In genomic region chr19:42303101-42303464, GRCh38 we compare ENCODE assay signal across 9 cellular contexts. TPM values are rescaled to one million over a fixed set of nuclear protein-coding genes. Genes with fewer than 3 reads are reported as not detected.
DNase-seq lines count a peak whose midpoint lies in the region; ATAC-seq and TF ChIP-seq lines count a peak whose summit lies in the region.
"Had no signal": no experiment of that assay in that cellular context is flagged by ENCODE, and none has a peak within 500 bp of the region (broad histone marks: within the 10 kb centered on the region; RNA-seq: fewer than 3 reads in every experiment).

No MANE protein-coding gene starts in this region.

- in situ Hi-C loops in HAP-1 (cut with MboI; ENCODE audit: low sequenced_read_pairs), result loop anchor here (10.0 kb wide), 1 partner anchor 168 kb away; the partner anchor contains the start of gene POU2F2

- H3K36me3 ChIP-seq in lower lobe of right lung, result no peaks in the 10 kb centered on the region
- no peaks in the 10 kb centered on the region for H3K36me3 ChIP-seq in vagina
- 0 out of 2 replicates have a peak, but pooled peaks cover 6% of the 10 kb centered on the region for H3K36me3 ChIP-seq in HAP-1 (replicated peaks)
- H3K36me3 ChIP-seq: pancreas had no signal

- H3K9me3 ChIP-seq in lower lobe of right lung (no peaks in the 10 kb centered on the region), vagina (no peaks in the 10 kb centered on the region), HAP-1 (no peaks in the 10 kb centered on the region)
- H3K9me3 ChIP-seq: pancreas had no signal

- peak overlapping the region; percentile 87 for H3K4me3 Mint-ChIP-seq in stimulated activated naive CD8-positive, alpha-beta T cell treated with anti-CD3 and anti-CD28 coated beads, Interleukin-15, Interleukin-2, amounts not matched to agents 100 ng/mL and 50 ng/mL, for 24 hours

- no peak overlapping the region for H3K27ac ChIP-seq in lower lobe of right lung
- peak overlapping the region; percentile 63 for H3K27ac ChIP-seq in vagina

- no peaks in the 10 kb centered on the region for H3K9me3 Mint-ChIP-seq in stimulated activated naive CD8-positive, alpha-beta T cell treated with anti-CD3 and anti-CD28 coated beads, Interleukin-15, Interleukin-2, amounts not matched to agents 100 ng/mL and 50 ng/mL, for 24 hours
- H3K9me3 Mint-ChIP-seq in activated naive CD4-positive, alpha-beta T cell treated with anti-CD3 and anti-CD28 coated beads, Interleukin-2, amount 50 U/mL, for 72 hours, result no peaks in the 10 kb centered on the region

- peaks cover 25% of the 10 kb centered on the region for H3K4me1 Mint-ChIP-seq in stimulated activated naive CD8-positive, alpha-beta T cell treated with anti-CD3 and anti-CD28 coated beads, Interleukin-15, Interleukin-2, amounts not matched to agents 100 ng/mL and 50 ng/mL, for 24 hours (ENCODE audit: low read depth)

- peak overlapping the region; percentile 76 for H3K27ac Mint-ChIP-seq in stimulated activated naive CD8-positive, alpha-beta T cell treated with anti-CD3 and anti-CD28 coated beads, Interleukin-15, Interleukin-2, amounts not matched to agents 100 ng/mL and 50 ng/mL, for 24 hours
- H3K27ac Mint-ChIP-seq in activated naive CD4-positive, alpha-beta T cell treated with anti-CD3 and anti-CD28 coated beads, Interleukin-2, amount 50 U/mL, for 72 hours, result peak overlapping the region; percentile 37 to 90

- intact Hi-C loops in lower lobe of right lung (cut with DNase I) (no loop called here), vagina (cut with DNase I) (no loop called here)

- no peak for ATAC-seq in stimulated activated naive CD8-positive, alpha-beta T cell treated with anti-CD3 and anti-CD28 coated beads, Interleukin-15, Interleukin-2, amounts not matched to agents 100 U/mL and 50 U/mL, for 24 hours
- no peak for ATAC-seq in activated naive CD4-positive, alpha-beta T cell treated with anti-CD3 and anti-CD28 coated beads, Interleukin-2, amount 50 U/mL, for 72 hours
- ATAC-seq in lower lobe of right lung, result no peak

- no peaks in the 10 kb centered on the region for H3K27me3 Mint-ChIP-seq in stimulated activated naive CD8-positive, alpha-beta T cell treated with anti-CD3 and anti-CD28 coated beads, Interleukin-15, Interleukin-2, amounts not matched to agents 100 ng/mL and 50 ng/mL, for 24 hours

- no peak for TF ChIP-seq POLR2A in vagina (IDR thresholded peaks at IDR 0.05)

- TF ChIP-seq CTCF in lower lobe of right lung (IDR thresholded peaks at IDR 0.05) (no peak), vagina (IDR thresholded peaks at IDR 0.05) (no peak)

- H3K4me3 ChIP-seq in lower lobe of right lung, result peak overlapping the region; percentile 65
- peak overlapping the region; percentile 52 to 59 for H3K4me3 ChIP-seq in vagina
- H3K4me3 ChIP-seq in HAP-1, result no peak overlapping the region

- H3K36me3 Mint-ChIP-seq in stimulated activated naive CD8-positive, alpha-beta T cell treated with anti-CD3 and anti-CD28 coated beads, Interleukin-15, Interleukin-2, amounts not matched to agents 100 ng/mL and 50 ng/mL, for 24 hours (ENCODE audit: low read depth), result no peaks in the 10 kb centered on the region
- peaks cover 0 to 8% of the 10 kb centered on the region in 2 donors for H3K36me3 Mint-ChIP-seq in activated naive CD4-positive, alpha-beta T cell treated with anti-CD3 and anti-CD28 coated beads, Interleukin-2, amount 50 U/mL, for 72 hours

- H3K27me3 ChIP-seq in lower lobe of right lung (ENCODE audit: low read depth), result no peaks in the 10 kb centered on the region
- no peaks in the 10 kb centered on the region for H3K27me3 ChIP-seq in vagina
- H3K27me3 ChIP-seq in HAP-1 (ENCODE audit: low read depth), result no peaks in the 10 kb centered on the region
- H3K27me3 ChIP-seq: pancreas had no signal

- no peak for DNase-seq in stimulated activated naive CD8-positive, alpha-beta T cell treated with anti-CD3 and anti-CD28 coated beads, Interleukin-15, Interleukin-2, amounts not matched to agents 100 U/mL and 50 U/mL, for 24 hours
- no peak for DNase-seq in activated naive CD4-positive, alpha-beta T cell treated with anti-CD3 and anti-CD28 coated beads, Interleukin-2, amount 50 U/mL, for 72 hours (ENCODE audit: low spot score in 2 of 2)
- DNase-seq in lower lobe of right lung (no peak), vagina (ENCODE audit: extremely low spot score in 2 of 2) (no peak), SK-N-DZ (ENCODE audit: low spot score) (no peak), HAP-1 (ENCODE audit: low spot score in 2 of 2) (no peak)
- no peak for DNase-seq in activated CD4-positive, alpha-beta T cell treated with anti-CD3 and anti-CD28 coated beads, Interleukin-2, amount 50 U/mL, for 48 hours

- H3K4me1 ChIP-seq in lower lobe of right lung, result peaks cover 14% of the 10 kb centered on the region
- H3K4me1 ChIP-seq in vagina, result peaks cover 25% of the 10 kb centered on the region
- peaks cover 10% of the 10 kb centered on the region for H3K4me1 ChIP-seq in HAP-1

RNA-seq across cellular contexts. Expression of gene PAFAH1B3, which starts 0.7 kb away (rescaled TPM):
- 10 to 100 TPM; 50.9 to 54.2 TPM for total RNA-seq in activated naive CD4-positive, alpha-beta T cell treated with anti-CD3 and anti-CD28 coated beads, Interleukin-2, amount 50 U/mL, for 72 hours
- total RNA-seq in lower lobe of right lung (13.4 TPM), vagina (21.9 TPM)
- 242 and 265 TPM in 2 replicates for polyA plus RNA-seq in SK-N-DZ (2014; cell fraction: cytosol; rRNA removed)
- 203 and 228 TPM in 2 replicates for polyA plus RNA-seq in SK-N-DZ (2014; cell fraction: nucleus; rRNA removed)

RNA-seq across cellular contexts. Expression of gene PRR19, which starts 1.2 kb away (rescaled TPM):
- total RNA-seq in activated naive CD4-positive, alpha-beta T cell treated with anti-CD3 and anti-CD28 coated beads, Interleukin-2, amount 50 U/mL, for 72 hours, result 1 to 10 TPM in 1 of 2 donors, under 1 TPM in 1; 0.93 to 1.6 TPM
- 0.71 TPM for total RNA-seq in lower lobe of right lung
- not detected for total RNA-seq in vagina
- polyA plus RNA-seq in SK-N-DZ (2014; cell fraction: cytosol; rRNA removed), result 1.0 and 2.0 TPM in 2 replicates
- 0.28 and 0.99 TPM in 2 replicates for polyA plus RNA-seq in SK-N-DZ (2014; cell fraction: nucleus; rRNA removed)

RNA-seq across cellular contexts. Expression of gene TMEM145, which starts 10.0 kb away (rescaled TPM):
- 1 to 10 TPM in 1 of 2 donors, under 1 TPM in 1; 0.16 to 1.8 TPM for total RNA-seq in activated naive CD4-positive, alpha-beta T cell treated with anti-CD3 and anti-CD28 coated beads, Interleukin-2, amount 50 U/mL, for 72 hours
- total RNA-seq in lower lobe of right lung (not detected), vagina (not detected)
- polyA plus RNA-seq in SK-N-DZ (2014; cell fraction: cytosol; rRNA removed), result 4.3 and 4.9 TPM in 2 replicates
- 57.8 and 173 TPM in 2 replicates for polyA plus RNA-seq in SK-N-DZ (2014; cell fraction: nucleus; rRNA removed)

RNA-seq across cellular contexts. Expression of gene MEGF8, which starts 22.4 kb away (rescaled TPM):
- 1 to 10 TPM; 2.1 to 8.6 TPM for total RNA-seq in activated naive CD4-positive, alpha-beta T cell treated with anti-CD3 and anti-CD28 coated beads, Interleukin-2, amount 50 U/mL, for 72 hours
- total RNA-seq in lower lobe of right lung, result 16.4 TPM
- 13.5 TPM for total RNA-seq in vagina
- polyA plus RNA-seq in SK-N-DZ (2014; cell fraction: cytosol; rRNA removed), result 10.7 and 11.2 TPM in 2 replicates
- polyA plus RNA-seq in SK-N-DZ (2014; cell fraction: nucleus; rRNA removed), result 7.8 and 11.5 TPM in 2 replicates

RNA-seq across cellular contexts. Expression of gene CIC, which starts 34.0 kb away (rescaled TPM):
- total RNA-seq in activated naive CD4-positive, alpha-beta T cell treated with anti-CD3 and anti-CD28 coated beads, Interleukin-2, amount 50 U/mL, for 72 hours, result 10 to 100 TPM; 87.7 to 90.6 TPM
- total RNA-seq in lower lobe of right lung, result 67.9 TPM
- total RNA-seq in vagina, result 36.1 TPM
- 14.2 and 17.4 TPM in 2 replicates for polyA plus RNA-seq in SK-N-DZ (2014; cell fraction: cytosol; rRNA removed)
- polyA plus RNA-seq in SK-N-DZ (2014; cell fraction: nucleus; rRNA removed), result 35.7 and 42.1 TPM in 2 replicates
